In the genomic region with DNA sequence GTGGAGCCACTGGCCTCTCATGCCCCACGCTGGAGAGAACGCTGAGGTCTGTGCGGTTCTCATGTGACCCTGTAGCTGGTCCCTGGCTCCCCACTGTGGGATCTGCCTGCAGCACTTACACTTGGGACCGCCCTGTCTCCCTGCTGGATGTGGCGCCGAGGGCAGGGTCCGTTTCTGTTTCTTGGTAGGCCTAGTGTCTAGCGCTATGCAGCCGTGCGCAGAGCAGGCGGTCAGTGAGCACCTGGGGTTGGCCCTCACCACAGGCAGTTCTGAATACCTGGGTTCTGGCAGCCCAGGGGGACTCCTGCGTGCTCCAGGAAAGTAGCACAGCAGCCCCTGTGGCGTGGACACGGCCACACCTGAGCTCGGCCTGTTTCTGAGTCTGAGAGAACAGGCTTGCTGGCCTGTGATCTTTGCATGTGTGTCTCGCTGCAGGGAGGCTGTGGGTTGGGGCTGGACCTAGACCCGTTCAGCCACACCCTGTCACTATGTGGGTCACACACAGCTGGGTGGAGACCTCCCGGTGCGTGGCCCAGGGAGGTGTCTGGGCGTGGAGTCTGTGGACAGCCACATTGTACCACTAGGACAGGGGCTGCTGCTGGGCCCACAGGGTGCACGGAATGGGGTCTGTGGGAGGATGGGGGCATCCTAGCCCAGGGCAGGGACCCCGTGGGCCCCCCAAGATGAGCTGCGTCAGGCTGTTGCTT, we compare ENCODE assay signal across 1 cellular context.
TF ChIP-seq lines count a peak whose summit lies in the region.

No MANE protein-coding gene starts in this region.

TF ChIP-seq in GM23338, 12 proteins besides CTCF, POLR2A, EP300 and RAD21 (continued from another document):
- TF ChIP-seq, protein P1, sequence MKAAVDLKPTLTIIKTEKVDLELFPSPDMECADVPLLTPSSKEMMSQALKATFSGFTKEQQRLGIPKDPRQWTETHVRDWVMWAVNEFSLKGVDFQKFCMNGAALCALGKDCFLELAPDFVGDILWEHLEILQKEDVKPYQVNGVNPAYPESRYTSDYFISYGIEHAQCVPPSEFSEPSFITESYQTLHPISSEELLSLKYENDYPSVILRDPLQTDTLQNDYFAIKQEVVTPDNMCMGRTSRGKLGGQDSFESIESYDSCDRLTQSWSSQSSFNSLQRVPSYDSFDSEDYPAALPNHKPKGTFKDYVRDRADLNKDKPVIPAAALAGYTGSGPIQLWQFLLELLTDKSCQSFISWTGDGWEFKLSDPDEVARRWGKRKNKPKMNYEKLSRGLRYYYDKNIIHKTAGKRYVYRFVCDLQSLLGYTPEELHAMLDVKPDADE (IDR thresholded peaks at IDR 0.05), result no peak
- no peak for TF ChIP-seq EZH2phosphoT487 (IDR thresholded peaks at IDR 0.05; ENCODE audit: unreplicated experiment)
- TF ChIP-seq, protein P2, sequence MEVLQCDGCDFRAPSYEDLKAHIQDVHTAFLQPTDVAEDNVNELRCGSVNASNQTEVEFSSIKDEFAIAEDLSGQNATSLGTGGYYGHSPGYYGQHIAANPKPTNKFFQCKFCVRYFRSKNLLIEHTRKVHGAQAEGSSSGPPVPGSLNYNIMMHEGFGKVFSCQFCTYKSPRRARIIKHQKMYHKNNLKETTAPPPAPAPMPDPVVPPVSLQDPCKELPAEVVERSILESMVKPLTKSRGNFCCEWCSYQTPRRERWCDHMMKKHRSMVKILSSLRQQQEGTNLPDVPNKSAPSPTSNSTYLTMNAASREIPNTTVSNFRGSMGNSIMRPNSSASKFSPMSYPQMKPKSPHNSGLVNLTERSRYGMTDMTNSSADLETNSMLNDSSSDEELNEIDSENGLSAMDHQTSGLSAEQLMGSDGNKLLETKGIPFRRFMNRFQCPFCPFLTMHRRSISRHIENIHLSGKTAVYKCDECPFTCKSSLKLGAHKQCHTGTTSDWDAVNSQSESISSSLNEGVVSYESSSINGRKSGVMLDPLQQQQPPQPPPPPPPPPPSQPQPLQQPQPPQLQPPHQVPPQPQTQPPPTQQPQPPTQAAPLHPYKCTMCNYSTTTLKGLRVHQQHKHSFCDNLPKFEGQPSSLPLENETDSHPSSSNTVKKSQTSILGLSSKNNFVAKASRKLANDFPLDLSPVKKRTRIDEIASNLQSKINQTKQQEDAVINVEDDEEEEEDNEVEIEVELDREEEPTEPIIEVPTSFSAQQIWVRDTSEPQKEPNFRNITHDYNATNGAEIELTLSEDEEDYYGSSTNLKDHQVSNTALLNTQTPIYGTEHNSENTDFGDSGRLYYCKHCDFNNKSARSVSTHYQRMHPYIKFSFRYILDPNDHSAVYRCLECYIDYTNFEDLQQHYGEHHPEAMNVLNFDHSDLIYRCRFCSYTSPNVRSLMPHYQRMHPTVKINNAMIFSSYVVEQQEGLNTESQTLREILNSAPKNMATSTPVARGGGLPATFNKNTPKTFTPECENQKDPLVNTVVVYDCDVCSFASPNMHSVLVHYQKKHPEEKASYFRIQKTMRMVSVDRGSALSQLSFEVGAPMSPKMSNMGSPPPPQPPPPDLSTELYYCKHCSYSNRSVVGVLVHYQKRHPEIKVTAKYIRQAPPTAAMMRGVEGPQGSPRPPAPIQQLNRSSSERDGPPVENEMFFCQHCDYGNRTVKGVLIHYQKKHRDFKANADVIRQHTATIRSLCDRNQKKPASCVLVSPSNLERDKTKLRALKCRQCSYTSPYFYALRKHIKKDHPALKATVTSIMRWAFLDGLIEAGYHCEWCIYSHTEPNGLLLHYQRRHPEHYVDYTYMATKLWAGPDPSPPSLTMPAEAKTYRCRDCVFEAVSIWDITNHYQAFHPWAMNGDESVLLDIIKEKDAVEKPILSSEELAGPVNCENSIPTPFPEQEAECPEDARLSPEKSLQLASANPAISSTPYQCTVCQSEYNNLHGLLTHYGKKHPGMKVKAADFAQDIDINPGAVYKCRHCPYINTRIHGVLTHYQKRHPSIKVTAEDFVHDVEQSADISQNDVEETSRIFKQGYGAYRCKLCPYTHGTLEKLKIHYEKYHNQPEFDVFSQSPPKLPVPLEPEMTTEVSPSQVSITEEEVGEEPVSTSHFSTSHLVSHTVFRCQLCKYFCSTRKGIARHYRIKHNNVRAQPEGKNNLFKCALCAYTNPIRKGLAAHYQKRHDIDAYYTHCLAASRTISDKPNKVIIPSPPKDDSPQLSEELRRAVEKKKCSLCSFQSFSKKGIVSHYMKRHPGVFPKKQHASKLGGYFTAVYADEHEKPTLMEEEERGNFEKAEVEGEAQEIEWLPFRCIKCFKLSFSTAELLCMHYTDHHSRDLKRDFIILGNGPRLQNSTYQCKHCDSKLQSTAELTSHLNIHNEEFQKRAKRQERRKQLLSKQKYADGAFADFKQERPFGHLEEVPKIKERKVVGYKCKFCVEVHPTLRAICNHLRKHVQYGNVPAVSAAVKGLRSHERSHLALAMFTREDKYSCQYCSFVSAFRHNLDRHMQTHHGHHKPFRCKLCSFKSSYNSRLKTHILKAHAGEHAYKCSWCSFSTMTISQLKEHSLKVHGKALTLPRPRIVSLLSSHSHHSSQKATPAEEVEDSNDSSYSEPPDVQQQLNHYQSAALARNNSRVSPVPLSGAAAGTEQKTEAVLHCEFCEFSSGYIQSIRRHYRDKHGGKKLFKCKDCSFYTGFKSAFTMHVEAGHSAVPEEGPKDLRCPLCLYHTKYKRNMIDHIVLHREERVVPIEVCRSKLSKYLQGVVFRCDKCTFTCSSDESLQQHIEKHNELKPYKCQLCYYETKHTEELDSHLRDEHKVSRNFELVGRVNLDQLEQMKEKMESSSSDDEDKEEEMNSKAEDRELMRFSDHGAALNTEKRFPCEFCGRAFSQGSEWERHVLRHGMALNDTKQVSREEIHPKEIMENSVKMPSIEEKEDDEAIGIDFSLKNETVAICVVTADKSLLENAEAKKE (CRISPR knock-in tag; IDR thresholded peaks at IDR 0.05), result no peak
- TF ChIP-seq ZNF331 (CRISPR knock-in tag; IDR thresholded peaks at IDR 0.05; ENCODE audit: low read depth), result no peak
- TF ChIP-seq CREB1 (CRISPR knock-in tag; IDR thresholded peaks at IDR 0.05; ENCODE audit: low read depth), result no peak
